ENCODE assay signal across 9 cellular contexts in the genomic region with DNA sequence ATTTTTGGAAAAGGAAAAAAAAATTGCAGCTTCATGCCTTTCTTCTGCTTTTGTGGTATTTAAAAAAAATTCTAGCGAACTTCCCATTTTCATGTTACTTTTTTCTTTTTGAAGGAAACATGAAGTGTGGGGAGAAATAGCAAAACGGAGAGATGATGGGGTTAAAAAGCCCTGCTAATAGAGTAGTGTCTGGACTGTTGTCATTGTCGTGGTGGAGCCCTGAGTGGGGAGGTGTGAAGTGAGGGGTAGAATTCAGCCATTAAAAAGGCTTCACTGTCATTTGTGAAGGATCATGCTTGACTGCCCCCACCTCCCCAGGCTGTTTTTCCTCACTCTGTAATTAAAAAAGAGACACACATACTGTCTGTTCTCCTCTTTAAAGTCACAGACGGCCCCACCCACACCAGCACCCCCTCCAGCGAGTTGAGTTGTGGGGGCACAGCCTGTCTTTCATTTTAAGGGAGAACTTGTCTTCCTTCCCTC.
DNase-seq lines count a peak whose midpoint lies in the region; ATAC-seq, FAIRE-seq and TF ChIP-seq lines count a peak whose summit lies in the region.
"Had no signal": no experiment of that assay in that cellular context is flagged by ENCODE, and none has a peak within 500 bp of the region (broad histone marks: within the 10 kb centered on the region; RNA-seq: fewer than 3 reads in every experiment).

No MANE protein-coding gene starts in this region.

- H3K9me1 ChIP-seq in keratinocyte (ENCODE audit: control insufficient read depth, extremely low read depth, insufficient read depth, low read length): no peaks in the 10 kb centered on the region

- no peaks in the 10 kb centered on the region for H3K9me3 ChIP-seq in OCI-LY1 (ENCODE audit: low read length)
- H3K9me3 ChIP-seq in keratinocyte (ENCODE audit: control insufficient read depth, low read depth, low read length): no peaks in the 10 kb centered on the region
- H3K9me3 ChIP-seq in stomach smooth muscle (ENCODE audit: control insufficient read depth in 2 of 2, low read length in 2 of 2): no peaks in the 10 kb centered on the region
- no peaks in the 10 kb centered on the region for H3K9me3 ChIP-seq in CD4-positive, alpha-beta memory T cell (ENCODE audit: control insufficient read depth in 1 of 2, low read length in 2 of 2)
- H3K9me3 ChIP-seq in effector memory CD4-positive, alpha-beta T cell (ENCODE audit: control insufficient read depth, low read length): no peaks in the 10 kb centered on the region

- dilution Hi-C loops in keratinocyte (cut with MboI; ENCODE audit: extremely low pct_ligation_motif_present, low sequenced_read_pairs): no loop called here

- no peaks in the 10 kb centered on the region for H3K36me3 ChIP-seq in GM23338 (ENCODE audit: insufficient read depth)
- peaks cover 14% of the 10 kb centered on the region for H3K36me3 ChIP-seq in OCI-LY1 (ENCODE audit: insufficient read depth, low read length)
- no peaks in the 10 kb centered on the region for H3K36me3 ChIP-seq in keratinocyte (ENCODE audit: control insufficient read depth in 2 of 2, extremely low read depth in 1 of 2, insufficient read depth in 2 of 2, low read length in 2 of 2)
- H3K36me3 ChIP-seq in stomach smooth muscle (ENCODE audit: control insufficient read depth in 2 of 2, insufficient read depth in 2 of 2, low read length in 2 of 2): no peaks in the 10 kb centered on the region
- no peaks in the 10 kb centered on the region for H3K36me3 ChIP-seq in CD4-positive, alpha-beta memory T cell (ENCODE audit: insufficient read depth, low read length)
- H3K36me3 ChIP-seq in effector memory CD4-positive, alpha-beta T cell (ENCODE audit: control insufficient read depth, insufficient read depth, low read length): no peaks in the 10 kb centered on the region

- FAIRE-seq in keratinocyte (lab: Jason Lieb, UNC): no peak

- H3F3A ChIP-seq in GM23338 (replicated peaks; ENCODE audit: low read depth) (no peaks in the 10 kb centered on the region), OCI-LY1 (ENCODE audit: insufficient read depth, low read length) (no peaks in the 10 kb centered on the region)

- H3K27ac ChIP-seq in GM23338 (ENCODE audit: low read depth): no peak overlapping the region
- H3K27ac ChIP-seq in OCI-LY1 (ENCODE audit: low read depth, low read length, poor library complexity, severe bottlenecking): no peak overlapping the region
- no peak overlapping the region for H3K27ac ChIP-seq in keratinocyte (ENCODE audit: control insufficient read depth, insufficient read depth, low read length)
- H3K27ac ChIP-seq in stomach smooth muscle (ENCODE audit: low read length): peak overlapping the region; percentile 87
- no peak overlapping the region for H3K27ac ChIP-seq in CD4-positive, alpha-beta memory T cell (ENCODE audit: low read depth, low read length)
- H3K27ac ChIP-seq in effector memory CD4-positive, alpha-beta T cell (ENCODE audit: insufficient read depth, low read length, poor library complexity, severe bottlenecking): no peak overlapping the region

- no peaks in the 10 kb centered on the region for H3K79me2 ChIP-seq in GM23338 (replicated peaks; ENCODE audit: insufficient read depth)
- H3K79me2 ChIP-seq in OCI-LY1 (ENCODE audit: insufficient read depth, low read length): no peaks in the 10 kb centered on the region
- H3K79me2 ChIP-seq in keratinocyte (ENCODE audit: control insufficient read depth, insufficient read depth, low read length): peaks cover 5% of the 10 kb centered on the region

- no peaks in the 10 kb centered on the region for H3K9me3 Mint-ChIP-seq in GM23338
- H3K9me3 Mint-ChIP-seq in CD4-positive, alpha-beta memory T cell: no peaks in the 10 kb centered on the region

- H4K20me1 ChIP-seq in GM23338 (replicated peaks; ENCODE audit: insufficient read depth): no peaks in the 10 kb centered on the region
- H4K20me1 ChIP-seq in OCI-LY1 (ENCODE audit: insufficient read depth, low read length): peaks cover 2% of the 10 kb centered on the region; the same call in 1 of the 2 replicates
- H4K20me1 ChIP-seq in keratinocyte (ENCODE audit: control insufficient read depth, extremely low read depth, insufficient read depth, low read length): no peaks in the 10 kb centered on the region

- H3K4me2 ChIP-seq in GM23338: peak overlapping the region; percentile 75; the same call in 1 of the 2 replicates
- peak overlapping the region; percentile 28; the same call in 1 of the 2 replicates for H3K4me2 ChIP-seq in OCI-LY1 (ENCODE audit: low read length)
- peak overlapping the region; percentile 90 for H3K4me2 ChIP-seq in keratinocyte (ENCODE audit: control insufficient read depth, extremely low read depth, insufficient read depth, low read depth, low read length)

- H3K36me3 Mint-ChIP-seq in GM23338 (ENCODE audit: low read depth): no peaks in the 10 kb centered on the region
- no peaks in the 10 kb centered on the region for H3K36me3 Mint-ChIP-seq in CD4-positive, alpha-beta memory T cell

- H3K4me3 ChIP-seq in GM23338: no peak overlapping the region
- no peak overlapping the region for H3K4me3 ChIP-seq in OCI-LY1 (ENCODE audit: low read depth, low read length, poor library complexity, severe bottlenecking)
- H3K4me3 ChIP-seq in keratinocyte (ENCODE audit: control insufficient read depth in 2 of 3, extremely low read depth in 1 of 3, insufficient read depth in 2 of 3, low read depth in 1 of 3, low read length in 3 of 3): no peak overlapping the region
- H3K4me3 ChIP-seq in stomach smooth muscle (ENCODE audit: low read length in 2 of 2): no peak overlapping the region
- no peak overlapping the region for H3K4me3 ChIP-seq in CD4-positive, alpha-beta memory T cell (ENCODE audit: low read length in 2 of 2)
- H3K4me3 ChIP-seq in effector memory CD4-positive, alpha-beta T cell (ENCODE audit: insufficient read depth, low read depth, low read length, poor library complexity, severe bottlenecking): no peak overlapping the region

- H3K9me2 ChIP-seq in GM23338 (ENCODE audit: insufficient read depth): peaks cover 6% of the 10 kb centered on the region; the same call in 1 of the 2 replicates
- no peaks in the 10 kb centered on the region for H3K9me2 ChIP-seq in OCI-LY1 (ENCODE audit: low read depth, low read length)

- H3K27ac Mint-ChIP-seq in GM23338: no peak overlapping the region
- H3K27ac Mint-ChIP-seq in CD4-positive, alpha-beta memory T cell: no peak overlapping the region

- no peak for TF ChIP-seq CTCF in GM23338 (conservative IDR thresholded peaks at IDR 0.05; ENCODE audit: low read depth in 2 of 2)
- no peak; the same call in 1 of the 2 replicates for TF ChIP-seq CTCF in OCI-LY1 (IDR thresholded peaks at IDR 0.05; ENCODE audit: low read length)
- no peak for TF ChIP-seq CTCF in keratinocyte (optimal IDR thresholded peaks at IDR 0.05 in 1 of 3, IDR thresholded peaks at IDR 0.05 in 1 of 3, conservative IDR thresholded peaks at IDR 0.05 in 1 of 3; ENCODE audit: extremely low read depth in 1 of 3, insufficient read depth in 2 of 3, low read length in 3 of 3)

- POLR2A ChIA-PET in CD4-positive, alpha-beta memory T cell (lab: Charles Lee; ENCODE audit: partially characterized antibody): no interaction called here

- peak overlapping the region; percentile 56; the same call in 1 of the 2 replicates for H2AFZ ChIP-seq in GM23338
- no peak overlapping the region for H2AFZ ChIP-seq in OCI-LY1 (ENCODE audit: low read length)
- H2AFZ ChIP-seq in keratinocyte (ENCODE audit: control insufficient read depth, low read length): no peak overlapping the region

- H3K4me3 Mint-ChIP-seq in GM23338: no peak overlapping the region; the same call in 2 of the 3 replicates
- no peak overlapping the region for H3K4me3 Mint-ChIP-seq in CD4-positive, alpha-beta memory T cell

- CTCF ChIA-PET in CD4-positive, alpha-beta memory T cell (lab: Charles Lee; ENCODE audit: partially characterized antibody): no interaction called here

- H3K27me3 ChIP-seq in GM23338 (ENCODE audit: insufficient read depth) (no peaks in the 10 kb centered on the region), OCI-LY1 (ENCODE audit: insufficient read depth, low read length) (no peaks in the 10 kb centered on the region), keratinocyte (ENCODE audit: control insufficient read depth, extremely low read depth, insufficient read depth, low read length) (no peaks in the 10 kb centered on the region), stomach smooth muscle (ENCODE audit: control insufficient read depth in 1 of 2, insufficient read depth in 2 of 2, low read length in 2 of 2) (no peaks in the 10 kb centered on the region)
- no peaks in the 10 kb centered on the region for H3K27me3 ChIP-seq in CD4-positive, alpha-beta memory T cell (ENCODE audit: insufficient read depth, low read length)
- H3K27me3 ChIP-seq in effector memory CD4-positive, alpha-beta T cell (replicated peaks; ENCODE audit: control insufficient read depth, insufficient read depth, low read length, poor library complexity, severe bottlenecking): no peaks in the 10 kb centered on the region

- no peak overlapping the region for H3K9ac ChIP-seq in OCI-LY1 (ENCODE audit: low read length)
- H3K9ac ChIP-seq in keratinocyte (ENCODE audit: control insufficient read depth, extremely low read depth, insufficient read depth, low read length): no peak overlapping the region
- H3K9ac ChIP-seq in stomach smooth muscle (ENCODE audit: low read length in 2 of 2): no peak overlapping the region

- H3K4me1 ChIP-seq in GM23338 (ENCODE audit: insufficient read depth) (peaks cover 28% of the 10 kb centered on the region), OCI-LY1 (ENCODE audit: insufficient read depth, low read length, severe bottlenecking) (peaks cover 27% of the 10 kb centered on the region), keratinocyte (ENCODE audit: control insufficient read depth, extremely low read depth, insufficient read depth, low read length) (peaks cover 23% of the 10 kb centered on the region), stomach smooth muscle (ENCODE audit: control insufficient read depth, insufficient read depth, low read length) (peaks cover 22% of the 10 kb centered on the region)
- H3K4me1 ChIP-seq in CD4-positive, alpha-beta memory T cell (ENCODE audit: insufficient read depth, low read length): no peaks in the 10 kb centered on the region
- H3K4me1 ChIP-seq in effector memory CD4-positive, alpha-beta T cell (ENCODE audit: control insufficient read depth, insufficient read depth, low read length, poor library complexity, severe bottlenecking): no peaks in the 10 kb centered on the region

- intact Hi-C loops in CD4-positive, alpha-beta memory T cell (cut with micrococcal nuclease): no loop called here

- peaks cover 3% of the 10 kb centered on the region; the same call in 2 of the 3 replicates for H3K4me1 Mint-ChIP-seq in GM23338
- H3K4me1 Mint-ChIP-seq in CD4-positive, alpha-beta memory T cell: no peaks in the 10 kb centered on the region

- DNase-seq in GM23338 (ENCODE audit: low spot score): no peak
- no peak for DNase-seq in keratinocyte (ENCODE audit: low read depth, low spot score)
- DNase-seq in CD4-positive, alpha-beta memory T cell: no peak
- DNase-seq in effector memory CD4-positive, alpha-beta T cell: no peak
- DNase-seq: GDM1, NCI-H82 had no signal

- ATAC-seq in GM23338 (no peak), GM19452 (IDR thresholded peaks at IDR 0.05; ENCODE audit: unreplicated experiment) (no peak)

- peaks cover 3% of the 10 kb centered on the region for H3K27me3 Mint-ChIP-seq in GM23338 (ENCODE audit: insufficient read depth, low read depth, poor library complexity)
- peaks cover 2 to 8% of the 10 kb centered on the region in 2 donors for H3K27me3 Mint-ChIP-seq in CD4-positive, alpha-beta memory T cell

Comparison
In these comparisons a context has a peak if more than half of its experiments do, and no peak if none do; other contexts are left out.
1. H3K4me2 ChIP-seq: peak in every context shown above with its lines; median percentile 90 in keratinocyte; 75 in GM23338; 28 in OCI-LY1.